In the genomic region with DNA sequence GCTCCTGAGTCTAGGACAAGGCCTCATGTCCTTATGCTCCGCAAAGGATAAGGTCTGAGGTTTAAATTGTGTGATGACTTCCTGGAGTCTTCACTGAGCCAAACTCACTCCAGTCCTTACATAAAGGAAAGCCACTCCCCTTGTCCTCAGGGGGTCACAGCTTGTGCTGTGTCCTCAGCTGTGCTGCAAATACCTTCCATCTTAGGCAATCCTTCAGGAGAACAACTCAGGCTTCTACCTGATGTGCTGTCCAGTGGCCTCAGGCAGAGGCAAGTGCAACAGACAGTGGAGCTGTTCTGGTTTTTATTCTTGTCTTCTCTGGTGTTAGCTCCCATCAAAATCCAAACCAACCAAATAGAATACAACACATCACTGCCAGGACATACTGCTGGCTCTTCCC, we compare ENCODE assay signal across 17 cellular contexts.
DNase-seq lines count a peak whose midpoint lies in the region; ATAC-seq lines count a peak whose summit lies in the region.
"Had no signal": no experiment of that assay in that cellular context is flagged by ENCODE, and none has a peak within 500 bp of the region (broad histone marks: within the 10 kb centered on the region; RNA-seq: fewer than 3 reads in every experiment).

No MANE protein-coding gene starts in this region.

- H3K9me3 Mint-ChIP-seq in stimulated activated memory B cell treated with anti-CD40 and anti-IgM and Interleukin-4, amounts not matched to agents 10 μg/mL and 1 μg/mL and 100 μg/mL, for 72 hours = no peaks in the 10 kb centered on the region
- H3K9me3 Mint-ChIP-seq in T-cell = peaks cover 8 to 19% (median 8%) of the 10 kb centered on the region in 3 donors

- DNase-seq in NCI-H1417 (lab: John Stamatoyannopoulos, UW) (peak in 2 of 3 experiments; percentile 6 to 30), NCI-H1417 treated with DMSO at 0.1 percent for 48 hours (lab: John Stamatoyannopoulos, UW) (no peak), NT2/D1 (ENCODE audit: low read depth, low spot score) (peak; percentile 13), iPS DF 19.7 (ENCODE audit: low read depth, low spot score) (peak; percentile 42), T-cell (no peak), NOMO-1 treated with dmso at 0.1 percent for 144 hours (lab: John Stamatoyannopoulos, UW; ENCODE audit: unreplicated experiment) (no peak)
- DNase-seq: DMS79 treated with DMSO at 0.1 percent for 48 hours, MM.1S, NCI-H1092, NCI-H187, NCI-H345, NCI-H524 treated with DMSO at 0.1 percent for 48 hours, SIG-M5 had no signal

- H3K4me3 ChIP-seq in NT2/D1 (ENCODE audit: insufficient read length, low read depth) = no peak overlapping the region

- no peaks in the 10 kb centered on the region for H3K27me3 ChIP-seq in NT2/D1 (ENCODE audit: insufficient read depth, insufficient read length)

- H3K27ac Mint-ChIP-seq in stimulated activated memory B cell treated with anti-CD40 and anti-IgM and Interleukin-4, amounts not matched to agents 10 μg/mL and 1 μg/mL and 100 μg/mL, for 72 hours = no peak overlapping the region
- no peak overlapping the region for H3K27ac Mint-ChIP-seq in T-cell
- H3K27ac Mint-ChIP-seq: B cell had no signal

- H3K4me1 ChIP-seq in NT2/D1 (ENCODE audit: insufficient read depth, insufficient read length) = no peaks in the 10 kb centered on the region

- no peaks in the 10 kb centered on the region for H3K36me3 Mint-ChIP-seq in stimulated activated memory B cell treated with anti-CD40 and anti-IgM and Interleukin-4, amounts not matched to agents 10 μg/mL and 1 μg/mL and 100 μg/mL, for 72 hours
- no peaks in the 10 kb centered on the region for H3K36me3 Mint-ChIP-seq in T-cell

- H3K4me1 Mint-ChIP-seq in stimulated activated memory B cell treated with anti-CD40 and anti-IgM and Interleukin-4, amounts not matched to agents 10 μg/mL and 1 μg/mL and 100 μg/mL, for 72 hours = no peaks in the 10 kb centered on the region
- no peaks in the 10 kb centered on the region for H3K4me1 Mint-ChIP-seq in T-cell
- H3K4me1 Mint-ChIP-seq: B cell had no signal

- POLR2A ChIA-PET in T-cell (lab: Charles Lee) = no interaction called here

- H3K4me3 Mint-ChIP-seq in stimulated activated memory B cell treated with anti-CD40 and anti-IgM and Interleukin-4, amounts not matched to agents 10 μg/mL and 1 μg/mL and 100 μg/mL, for 72 hours = no peak overlapping the region
- no peak overlapping the region for H3K4me3 Mint-ChIP-seq in T-cell
- H3K4me3 Mint-ChIP-seq: B cell had no signal

- H3K36me3 ChIP-seq in NT2/D1 (ENCODE audit: insufficient read depth, insufficient read length, low read length) = no peaks in the 10 kb centered on the region

- no peaks in the 10 kb centered on the region for H3K9me3 ChIP-seq in NT2/D1 (ENCODE audit: insufficient read depth, low read length)

- ATAC-seq in stimulated activated memory B cell treated with anti-CD40 and anti-IgM and Interleukin-4, amounts not matched to agents 10 μg/mL and 1 μg/mL and 100 μg/mL, for 72 hours = peak; percentile 41
- ATAC-seq in T-cell (replicated peaks in 1 of 4) (no peak), GM19324 (IDR thresholded peaks at IDR 0.05; ENCODE audit: low FRiP score, unreplicated experiment) (no peak)
- ATAC-seq: HCT116 had no signal

- no peaks in the 10 kb centered on the region for H3K27me3 Mint-ChIP-seq in stimulated activated memory B cell treated with anti-CD40 and anti-IgM and Interleukin-4, amounts not matched to agents 10 μg/mL and 1 μg/mL and 100 μg/mL, for 72 hours
- H3K27me3 Mint-ChIP-seq in T-cell = no peaks in the 10 kb centered on the region

- no peak overlapping the region for H3K9ac ChIP-seq in NT2/D1 (ENCODE audit: insufficient read length, low read depth)

- CTCF ChIA-PET in T-cell (lab: Charles Lee) = interaction anchor here (0.6 to 1.0 kb wide), 2 partner anchors 10 to 60 kb away, joined by 3 read pairs; no protein-coding TSS in a partner anchor

Comparison
In these comparisons a context has a peak if more than half of its experiments do, and no peak if none do; other contexts are left out.
1. DNase-seq: peak in NCI-H1417 (2 of 3), NT2/D1 (single experiment) and iPS DF 19.7 (single experiment); none in NCI-H1417 treated with DMSO at 0.1 percent for 48 hours (single experiment), T-cell (0 of 34) and NOMO-1 treated with dmso at 0.1 percent for 144 hours (single experiment).